9 cellular contexts compared by ENCODE assay signal in genomic region chr11:44537679-44538078, GRCh38.
"Had no signal": no experiment of that assay in that cellular context is flagged by ENCODE, and none has a peak within 500 bp of the region (broad histone marks: within the 10 kb centered on the region; RNA-seq: fewer than 3 reads in every experiment).

No MANE protein-coding gene starts in this region.

- H3K36me3 ChIP-seq: heart left ventricle, pancreas, prostate gland, spleen, tibial artery, upper lobe of right lung, vagina had no signal

- H3K9me3 ChIP-seq: heart left ventricle, pancreas, prostate gland, spleen, tibial artery, upper lobe of right lung, vagina had no signal

- H3K4me3 ChIP-seq: pancreas, prostate gland, tibial artery, upper lobe of right lung, vagina had no signal

- H3K27ac ChIP-seq: dorsolateral prefrontal cortex, heart left ventricle, pancreas, prostate gland, spleen, tibial artery, upper lobe of right lung, vagina had no signal

- H3K27me3 ChIP-seq: heart left ventricle, pancreas, upper lobe of right lung, vagina had no signal

- DNase-seq: cortex of kidney had no signal

- H3K4me1 ChIP-seq: pancreas, prostate gland, upper lobe of right lung, vagina had no signal
